ENCODE assay signal across 13 cellular contexts in genomic region chr1:209567788-209568187, GRCh38. TPM values are rescaled to one million over a fixed set of nuclear protein-coding genes. Genes with fewer than 3 reads are reported as not detected.
DNase-seq lines count a peak whose midpoint lies in the region; ATAC-seq, FAIRE-seq and TF ChIP-seq lines count a peak whose summit lies in the region.
"Had no signal": no experiment of that assay in that cellular context is flagged by ENCODE, and none has a peak within 500 bp of the region (broad histone marks: within the 10 kb centered on the region; RNA-seq: fewer than 3 reads in every experiment).

No MANE protein-coding gene starts in this region.

- peaks cover 19% of the 10 kb centered on the region for H3K27me3 ChIP-seq in adipocyte (replicated peaks; ENCODE audit: control insufficient read depth, insufficient read depth, low read length)
- H3K27me3 ChIP-seq in foreskin keratinocyte = no peaks in the 10 kb centered on the region

- CTCF ChIA-PET in AG04449 (lab: Yijun Ruan, JAX) = interaction anchor here (0.8 to 18.0 kb wide), 31 partner anchors 11 to 361 kb away, joined by 3 to 318 read pairs (median 6); partner anchors contain the start of genes CAMK1G and HSD11B1

- H3K9ac ChIP-seq in adipocyte (ENCODE audit: low read length) = no peak overlapping the region
- H3K9ac ChIP-seq: parathyroid adenoma had no signal

- peak overlapping the region; percentile 43 for H3K27ac ChIP-seq in foreskin keratinocyte
- H3K27ac ChIP-seq: parathyroid adenoma had no signal

- peak; percentile 44 for DNase-seq in AG04449 (ENCODE audit: low read depth, low spot score)
- peak; percentile 37 for DNase-seq in H54 (ENCODE audit: insufficient read length, low spot score)
- peak; percentile 19 for DNase-seq in adipocyte (ENCODE audit: low read depth)
- peak; percentile 98 to 99 for DNase-seq in foreskin keratinocyte
- DNase-seq in SW 1271 (lab: John Stamatoyannopoulos, UW) = no peak
- no peak for DNase-seq in DMS79 treated with DMSO at 0.1 percent for 48 hours (lab: John Stamatoyannopoulos, UW)
- DNase-seq in stimulated activated CD8-positive, alpha-beta memory T cell treated with anti-CD3 and anti-CD28 coated beads, Interleukin-4, amount 100 ng/mL, for 48 hours = no peak
- DNase-seq: activated B cell treated with CpG ODN at 0.5 μM for 24 hours, NCI-H1048 had no signal

- H3K4me3 ChIP-seq in AG04449 (ENCODE audit: low read depth, low read length) (no peak overlapping the region), adipocyte (ENCODE audit: low read length) (no peak overlapping the region)

- ATAC-seq in foreskin keratinocyte (peak; percentile 84), HG02759 (IDR thresholded peaks at IDR 0.05; ENCODE audit: unreplicated experiment) (no peak)

- peaks cover 9% of the 10 kb centered on the region for H3K4me1 ChIP-seq in adipocyte (ENCODE audit: control insufficient read depth, insufficient read depth, low read length)
- peaks cover 32% of the 10 kb centered on the region for H3K4me1 ChIP-seq in foreskin keratinocyte
- H3K4me1 ChIP-seq: parathyroid adenoma had no signal

- no peak for FAIRE-seq in H54 (lab: Jason Lieb, UNC)
- FAIRE-seq: frontal cortex had no signal

- TF ChIP-seq CTCF in AG04449 (IDR thresholded peaks at IDR 0.05; ENCODE audit: insufficient read depth, low read length, missing control alignments) (no peak), foreskin keratinocyte (conservative IDR thresholded peaks at IDR 0.05) (no peak)

- no peaks in the 10 kb centered on the region for H3K9me3 ChIP-seq in adipocyte (ENCODE audit: control insufficient read depth, low read length)

- no peak for TF ChIP-seq POLR2A in H54 (IDR thresholded peaks at IDR 0.05; ENCODE audit: low read depth, low read length)

- H3K36me3 ChIP-seq in adipocyte (ENCODE audit: control insufficient read depth, insufficient read depth, low read length, severe bottlenecking) = no peaks in the 10 kb centered on the region

- POLR2A ChIA-PET in AG04449 (lab: Yijun Ruan, JAX) = no interaction called here

RNA-seq across cellular contexts. Expression of gene CAMK1G, which starts 15.7 kb away (rescaled TPM):
- not detected in 2 replicates for total RNA-seq in foreskin keratinocyte
- not detected in 2 replicates for polyA plus RNA-seq in foreskin keratinocyte
- total RNA-seq: activated B cell treated with CpG ODN at 0.5 μM for 24 hours, dermis microvascular lymphatic vessel endothelial cell had no signal

Comparison
In these comparisons a context has a peak if more than half of its experiments do, and no peak if none do; other contexts are left out.
1. DNase-seq: peak in AG04449 (single experiment), H54 (single experiment), adipocyte (single experiment) and foreskin keratinocyte (2 of 2); none in SW 1271 (0 of 2), DMS79 treated with DMSO at 0.1 percent for 48 hours (single experiment) and stimulated activated CD8-positive, alpha-beta memory T cell treated with anti-CD3 and anti-CD28 coated beads, Interleukin-4, amount 100 ng/mL, for 48 hours (single experiment).